ENCODE assay signal across 25 cellular contexts in genomic region chr4:97786306-97786920, GRCh38.
"Had no signal": no experiment of that assay in that cellular context is flagged by ENCODE, and none has a peak within 500 bp of the region (broad histone marks: within the 10 kb centered on the region; RNA-seq: fewer than 3 reads in every experiment).

No MANE protein-coding gene starts in this region.

- FAIRE-seq: astrocyte had no signal

- DNase-seq: activated CD4-positive, alpha-beta T cell treated with anti-CD3 and anti-CD28 coated beads for 48 hours; activated CD4-positive, alpha-beta T cell treated with anti-CD3 and anti-CD28 coated beads, Interleukin-2, amount 50 U/mL, for 4 hours; activated CD4-positive, CD25-positive, alpha-beta regulatory T cell treated with anti-CD3 and anti-CD28 coated beads, Interleukin-2, amount 50 U/mL, for 72 hours; activated CD8-positive, alpha-beta memory T cell treated with anti-CD3 and anti-CD28 coated beads, Interleukin-2, amount 50 U/mL, for 48 hours; activated CD8-positive, alpha-beta T cell treated with anti-CD3 and anti-CD28 coated beads, Interleukin-2, amount 10 ng/mL, durations not matched to agents 7 days and 5 days; activated naive CD4-positive, alpha-beta T cell treated with Interleukin-2 at 50 U/mL for 16 hours; activated naive CD8-positive, alpha-beta T cell treated with anti-CD3 and anti-CD28 coated beads, Interleukin-2, amount 50 U/mL, for 24 hours; activated T-cell treated with anti-CD3 and anti-CD28 coated beads, Interleukin-2, amount 50 U/mL, for 1 hour; amniotic stem cell; NCI-H1105 treated with DMSO at 0.1 percent for 48 hours; NCI-H1436 treated with DMSO at 0.1 percent for 48 hours; NCI-H187 treated with DMSO at 0.1 percent for 48 hours; NCI-H2081 treated with DMSO at 0.1 percent for 48 hours; NCI-H2171 treated with DMSO at 0.1 percent for 48 hours; NCI-H226; NCI-H526; Right ventricle myocardium superior; RPMI8226 had no signal

- H3K4me3 Mint-ChIP-seq: activated CD8-positive, alpha-beta T cell treated with anti-CD3 and anti-CD28 coated beads, Interleukin-2, amount 10 ng/mL, durations not matched to agents 7 days and 5 days; activated naive CD8-positive, alpha-beta T cell treated with anti-CD3 and anti-CD28 coated beads, Interleukin-2, amount 50 U/mL, for 24 hours; brain; T-helper 1 cell treated with Interleukin-12 subunit alpha and Interleukin-12 subunit beta and Interleukin-4 antibody, amounts not matched to agents 30 μg/mL and 1 μg/mL, for 36 hours; WTC11 had no signal

- H3K27me3 Mint-ChIP-seq: activated naive CD8-positive, alpha-beta T cell treated with anti-CD3 and anti-CD28 coated beads, Interleukin-2, amount 50 U/mL, for 24 hours; brain had no signal

- H3K36me3 Mint-ChIP-seq: activated naive CD4-positive, alpha-beta T cell treated with anti-CD3 and anti-CD28 coated beads, Interleukin-2, amount 50 U/mL, for 72 hours; brain; WTC11 had no signal

- H3K4me1 Mint-ChIP-seq: activated naive CD8-positive, alpha-beta T cell treated with anti-CD3 and anti-CD28 coated beads, Interleukin-2, amount 50 U/mL, for 24 hours; brain; WTC11 had no signal

- H3K27ac Mint-ChIP-seq: activated CD8-positive, alpha-beta T cell treated with anti-CD3 and anti-CD28 coated beads, Interleukin-2, amount 10 ng/mL, durations not matched to agents 7 days and 5 days; activated naive CD4-positive, alpha-beta T cell treated with anti-CD3 and anti-CD28 coated beads, Interleukin-2, amount 50 U/mL, for 72 hours; activated naive CD8-positive, alpha-beta T cell treated with anti-CD3 and anti-CD28 coated beads, Interleukin-2, amount 50 U/mL, for 24 hours; brain; T-helper 1 cell treated with Interleukin-12 subunit alpha and Interleukin-12 subunit beta and Interleukin-4 antibody, amounts not matched to agents 30 μg/mL and 1 μg/mL, for 36 hours; WTC11 had no signal

- H3K4me3 ChIP-seq: cardiac muscle cell had no signal

- ATAC-seq: activated CD8-positive, alpha-beta T cell treated with anti-CD3 and anti-CD28 coated beads, Interleukin-2, amount 10 ng/mL, durations not matched to agents 7 days and 5 days; activated naive CD4-positive, alpha-beta T cell treated with anti-CD3 and anti-CD28 coated beads, Interleukin-2, amount 50 U/mL, for 72 hours; activated naive CD8-positive, alpha-beta T cell treated with anti-CD3 and anti-CD28 coated beads, Interleukin-2, amount 50 U/mL, for 24 hours; Panc1; WTC11 had no signal

- H3K27ac ChIP-seq: cardiac muscle cell had no signal

- H3K27me3 ChIP-seq: cardiac muscle cell had no signal

- H3K36me3 ChIP-seq: cardiac muscle cell had no signal
